Comparison of ENCODE assay signal across 9 cellular contexts in genomic region chr17:2710804-2711607, GRCh38. TPM values are rescaled to one million over a fixed set of nuclear protein-coding genes. Genes with fewer than 3 reads are reported as not detected.
DNase-seq lines count a peak whose midpoint lies in the region; ATAC-seq and FAIRE-seq lines count a peak whose summit lies in the region.
"Had no signal": no experiment of that assay in that cellular context is flagged by ENCODE, and none has a peak within 500 bp of the region (broad histone marks: within the 10 kb centered on the region; RNA-seq: fewer than 3 reads in every experiment).

No MANE protein-coding gene starts in this region.

- peak overlapping the region; percentile 86 for H3K27ac Mint-ChIP-seq in activated naive CD8-positive, alpha-beta T cell treated with anti-CD3 and anti-CD28 coated beads for 36 hours

- peak; percentile 66 for DNase-seq in GM03348 (ENCODE audit: low spot score)
- peak; percentile 29 for DNase-seq in NAMALWA (ENCODE audit: low spot score)
- peak; percentile 53 for DNase-seq in activated naive CD8-positive, alpha-beta T cell treated with anti-CD3 and anti-CD28 coated beads for 36 hours
- DNase-seq in small intestine = peak; percentile 59
- DNase-seq in OCI-M2 (lab: John Stamatoyannopoulos, UW; ENCODE audit: unreplicated experiment) = no peak
- DNase-seq in HPDE6-E6E7 (ENCODE audit: extremely low spot score) = no peak

- H3K27me3 ChIP-seq in small intestine (ENCODE audit: control insufficient read depth in 2 of 2, insufficient read depth in 2 of 2, low read length in 2 of 2) = no peaks in the 10 kb centered on the region

- H3K4me3 ChIP-seq in iPS-11a (ENCODE audit: low read depth, low read length) (peak overlapping the region; percentile 72), small intestine (ENCODE audit: low read depth in 1 of 2, low read length in 2 of 2) (peak overlapping the region; percentile 81)

- H3K4me1 Mint-ChIP-seq in activated naive CD8-positive, alpha-beta T cell treated with anti-CD3 and anti-CD28 coated beads for 36 hours = peaks cover 33% of the 10 kb centered on the region

- peak; percentile 15 for ATAC-seq in GM21825 (IDR thresholded peaks at IDR 0.05; ENCODE audit: unreplicated experiment)

- H3K36me3 ChIP-seq in small intestine (ENCODE audit: control insufficient read depth in 2 of 2, insufficient read depth in 2 of 2, low read length in 2 of 2) = no peaks in the 10 kb centered on the region

- H3K9me3 Mint-ChIP-seq in activated naive CD8-positive, alpha-beta T cell treated with anti-CD3 and anti-CD28 coated beads for 36 hours = no peaks in the 10 kb centered on the region

- H3K4me3 Mint-ChIP-seq in activated naive CD8-positive, alpha-beta T cell treated with anti-CD3 and anti-CD28 coated beads for 36 hours = peak overlapping the region; percentile 95

- H3K9me3 ChIP-seq in small intestine (ENCODE audit: control insufficient read depth, low read depth) = no peaks in the 10 kb centered on the region

- peak overlapping the region; percentile 77 to 90 for H3K27ac ChIP-seq in small intestine (ENCODE audit: low read depth in 1 of 2, low read length in 1 of 2)

- H3K4me1 ChIP-seq in small intestine (ENCODE audit: control insufficient read depth in 2 of 2, insufficient read depth in 1 of 2, low read depth in 1 of 2, low read length in 1 of 2) = peaks cover 0 to 19% of the 10 kb centered on the region in 2 donors

- 1% methylated on average over 54 to 82 of the region's 82 CpGs for WGBS in small intestine, 3 donors

- no peak for FAIRE-seq in small intestine (lab: Jason Lieb, UNC)

- peaks cover 11% of the 10 kb centered on the region for H3K36me3 Mint-ChIP-seq in activated naive CD8-positive, alpha-beta T cell treated with anti-CD3 and anti-CD28 coated beads for 36 hours

- H3K27me3 Mint-ChIP-seq in activated naive CD8-positive, alpha-beta T cell treated with anti-CD3 and anti-CD28 coated beads for 36 hours = no peaks in the 10 kb centered on the region

RNA-seq across cellular contexts. Expression of gene CLUH, which starts 0.6 kb away (rescaled TPM):
- 100 to 1,000 TPM; 162 to 171 TPM for total RNA-seq in activated naive CD8-positive, alpha-beta T cell treated with anti-CD3 and anti-CD28 coated beads for 36 hours
- 10 to 100 TPM; 46.3 to 90.1 (median 55.7) TPM for polyA plus RNA-seq in small intestine

RNA-seq across cellular contexts. Expression of gene CCDC92B, which starts 38.4 kb away (rescaled TPM):
- total RNA-seq in activated naive CD8-positive, alpha-beta T cell treated with anti-CD3 and anti-CD28 coated beads for 36 hours = not detected
- polyA plus RNA-seq in small intestine = under 1 TPM in 2 of 3 donors, not detected in 1; 0.22 to 0.75 TPM
- total RNA-seq: subcutaneous adipose tissue had no signal

Comparison
In these comparisons a context has a peak if more than half of its experiments do, and no peak if none do; other contexts are left out.
1. DNase-seq: peak in GM03348 (single experiment), NAMALWA (single experiment), activated naive CD8-positive, alpha-beta T cell treated with anti-CD3 and anti-CD28 coated beads for 36 hours (single experiment) and small intestine (single experiment); none in OCI-M2 (single experiment) and HPDE6-E6E7 (single experiment).